In the genomic region with DNA sequence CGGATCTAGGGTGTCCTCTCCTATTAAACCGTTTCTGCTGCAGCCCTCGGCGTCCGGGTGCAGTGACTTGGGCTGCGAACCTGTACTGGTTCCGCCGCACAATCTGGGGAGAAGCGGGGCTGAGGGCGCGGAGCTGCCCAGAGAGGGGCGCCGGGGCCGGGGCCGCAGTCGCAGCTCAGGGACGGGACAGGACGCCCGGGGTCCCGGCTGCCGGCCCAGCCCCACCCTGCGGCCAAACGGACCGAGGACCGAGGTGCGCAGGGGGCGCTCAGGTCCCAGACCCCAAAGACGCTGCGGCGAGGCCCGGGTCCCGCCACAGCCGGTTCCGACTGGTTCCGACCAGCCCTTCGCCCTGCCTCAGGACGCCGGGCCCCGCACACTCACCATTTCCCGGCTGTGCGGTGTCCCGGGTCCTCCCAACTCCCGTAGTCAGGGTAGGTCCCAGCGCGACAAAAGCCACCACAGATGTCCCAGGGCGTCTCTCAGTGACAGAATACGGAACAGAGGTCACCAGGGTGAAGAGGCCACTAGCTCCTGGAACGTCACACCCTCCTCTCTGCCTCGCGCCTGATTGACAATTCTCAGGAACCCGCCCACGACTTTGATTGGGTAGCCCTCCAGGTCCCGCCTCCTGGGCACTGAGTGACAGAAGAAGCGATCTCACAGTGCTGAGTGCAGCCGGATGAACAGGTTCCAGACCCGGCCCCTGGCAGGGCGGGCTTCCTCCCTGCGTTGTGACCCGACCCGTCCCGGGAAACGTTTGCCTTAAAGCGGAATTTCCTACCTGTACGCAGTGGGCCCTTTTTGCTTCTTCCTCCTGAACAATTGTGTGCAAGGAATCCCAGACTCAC, we compare ENCODE assay signal across 8 cellular contexts. TPM values are rescaled to one million over a fixed set of nuclear protein-coding genes. Genes with fewer than 3 reads are reported as not detected.
DNase-seq lines count a peak whose midpoint lies in the region; ATAC-seq and TF ChIP-seq lines count a peak whose summit lies in the region.

A gene (minus strand): TSS at position 576 of the 851 bp plus-strand sequence. CDS start 189 bp downstream, at position 387.

- H3K27me3 Mint-ChIP-seq in activated CD4-positive, alpha-beta T cell treated with anti-CD3 and anti-CD28 coated beads for 36 hours = no peaks in the 10 kb centered on the region

- H3K4me3 Mint-ChIP-seq in activated CD4-positive, alpha-beta T cell treated with anti-CD3 and anti-CD28 coated beads for 36 hours = peak within 1 kb of the TSS; percentile 98

- peak within 1 kb of the TSS; percentile 98 for H3K27ac Mint-ChIP-seq in activated CD4-positive, alpha-beta T cell treated with anti-CD3 and anti-CD28 coated beads for 36 hours

- ATAC-seq in HG03196 (IDR thresholded peaks at IDR 0.05; ENCODE audit: unreplicated experiment) = peak; percentile 88
- ATAC-seq in activated CD4-positive, alpha-beta T cell treated with anti-CD3 and anti-CD28 coated beads for 36 hours = peak; percentile 98

- peaks cover 20% of the 10 kb centered on the region for H3K36me3 Mint-ChIP-seq in activated CD4-positive, alpha-beta T cell treated with anti-CD3 and anti-CD28 coated beads for 36 hours (ENCODE audit: low read depth)

- peaks cover 31% of the 10 kb centered on the region for H3K4me1 Mint-ChIP-seq in activated CD4-positive, alpha-beta T cell treated with anti-CD3 and anti-CD28 coated beads for 36 hours

- TF ChIP-seq POLR2A in GM18951 (IDR thresholded peaks at IDR 0.05; ENCODE audit: extremely low read depth, insufficient read depth, insufficient read length) = peak; percentile 83

- in situ Hi-C loops in GM18951 (cut with MboI; ENCODE audit: low sequenced_read_pairs, unreplicated experiment) = no loop called here

- peak within 1 kb of the TSS; percentile 72 for H3K27ac ChIP-seq in cingulate gyrus (ENCODE audit: low read depth, low read length)

- H3K4me3 ChIP-seq in AG09309 (ENCODE audit: control insufficient read depth, low read depth, low read length) = peak within 1 kb of the TSS; percentile 69

- intact Hi-C loops in activated CD4-positive, alpha-beta T cell treated with anti-CD3 and anti-CD28 coated beads for 36 hours (cut with DNase I, micrococcal nuclease) = loop anchor here (1.0 to 5.0 kb wide), 8 partner anchors 39 to 372 kb away; a partner anchor contains a TSS

- DNase-seq in AG09309 (ENCODE audit: low read depth) (peak; percentile 68), NCI-H510A (lab: John Stamatoyannopoulos, UW) (peak; percentile 94), kidney tubule cell (ENCODE audit: low spot score) (peak; percentile 98)
- peak; percentile 98 for DNase-seq in activated CD4-positive, alpha-beta T cell treated with anti-CD3 and anti-CD28 coated beads for 36 hours
- DNase-seq in stimulated activated CD4-positive, alpha-beta T cell treated with anti-CD3 and anti-CD28 coated beads, Interleukin-1b, Interleukin-23, amount 100 ng/mL, for 24 hours (ENCODE audit: low read depth in 4 of 4, low spot score in 1 of 4) = peak; percentile 87 to 95 (median 91)

- no peaks in the 10 kb centered on the region for H3K9me3 Mint-ChIP-seq in activated CD4-positive, alpha-beta T cell treated with anti-CD3 and anti-CD28 coated beads for 36 hours (ENCODE audit: low read depth)

- CTCF ChIA-PET in activated CD4-positive, alpha-beta T cell treated with anti-CD3 and anti-CD28 coated beads for 36 hours (lab: Charles Lee) = interaction anchor here (0.5 to 1.3 kb wide), 3 partner anchors 39 to 372 kb away, joined by 3 to 5 read pairs (median 4); a partner anchor contains a TSS

- POLR2A ChIA-PET in activated CD4-positive, alpha-beta T cell treated with anti-CD3 and anti-CD28 coated beads for 36 hours (lab: Charles Lee) = interaction anchor here (0.6 to 1.4 kb wide), 4 partner anchors 8 to 619 kb away, joined by 3 to 9 read pairs (median 3); a partner anchor contains a TSS

- TF ChIP-seq CTCF in AG09309 (IDR thresholded peaks at IDR 0.05; ENCODE audit: control insufficient read depth, insufficient read depth, low read depth, low read length, missing control alignments) = no peak

RNA-seq across cellular contexts. Expression of the gene that starts here (rescaled TPM):
- total RNA-seq in activated CD4-positive, alpha-beta T cell treated with anti-CD3 and anti-CD28 coated beads for 36 hours = 1 to 10 TPM; 7.3 to 8.1 TPM

Comparison
In these comparisons a context has a peak if more than half of its experiments do, and no peak if none do; other contexts are left out.
1. Peak in every context shown above with its lines: DNase-seq, ATAC-seq, H3K4me3 ChIP-seq and H3K27ac ChIP-seq.